8 cellular contexts compared by ENCODE assay signal in genomic region chr10:13162013-13162364, GRCh38. TPM values are rescaled to one million over a fixed set of nuclear protein-coding genes. Genes with fewer than 3 reads are reported as not detected.
DNase-seq lines count a peak whose midpoint lies in the region; ATAC-seq and TF ChIP-seq lines count a peak whose summit lies in the region.

No MANE protein-coding gene starts in this region.

- no peak overlapping the region for H2AFZ ChIP-seq in neural cell (ENCODE audit: low read depth, low read length)

- H3K4me1 Mint-ChIP-seq in CD8-positive, alpha-beta memory T cell: peaks cover 14 to 24% (median 20%) of the 10 kb centered on the region in 3 donors

- peak overlapping the region; percentile 55 for H3K4me3 ChIP-seq in CD8-positive, alpha-beta memory T cell (ENCODE audit: low read length)
- H3K4me3 ChIP-seq in cardiac fibroblast (replicated peaks in 1 of 2; ENCODE audit: low read depth in 2 of 2, low read length in 2 of 2): peak overlapping the region; percentile 58 to 69
- peak overlapping the region; percentile 72 for H3K4me3 ChIP-seq in neural cell (ENCODE audit: low read length)

- no peaks in the 10 kb centered on the region for H4K20me1 ChIP-seq in neural cell (ENCODE audit: insufficient read depth)

- H3K27me3 ChIP-seq in CD8-positive, alpha-beta memory T cell (ENCODE audit: insufficient read depth, low read length, poor library complexity, severe bottlenecking): no peaks in the 10 kb centered on the region
- no peaks in the 10 kb centered on the region for H3K27me3 ChIP-seq in neural cell (ENCODE audit: insufficient read depth, low read depth, low read length)

- no peaks in the 10 kb centered on the region for H3K9me2 ChIP-seq in neural cell (ENCODE audit: insufficient read depth, low read length)

- TF ChIP-seq CTCF in cardiac fibroblast (IDR thresholded peaks at IDR 0.05; ENCODE audit: low read depth, low read length): no peak
- no peak for TF ChIP-seq CTCF in neural cell (IDR thresholded peaks at IDR 0.05; ENCODE audit: poor library complexity, severe bottlenecking)

- DNase-seq in CD8-positive, alpha-beta memory T cell: no peak
- peak; percentile 17 for DNase-seq in HuH-7.5 (ENCODE audit: low spot score)
- peak in 1 of 2 donors; percentile 7 for DNase-seq in cardiac fibroblast (ENCODE audit: low read depth in 2 of 2)
- no peak for DNase-seq in SIG-M5 (lab: John Stamatoyannopoulos, UW)
- no peak for DNase-seq in NCI-H146 (lab: John Stamatoyannopoulos, UW)
- no peak for DNase-seq in NCI-H69 (lab: John Stamatoyannopoulos, UW)

- peak overlapping the region; percentile 49 to 92 (median 87) for H3K4me3 Mint-ChIP-seq in CD8-positive, alpha-beta memory T cell

- H3K36me3 Mint-ChIP-seq in CD8-positive, alpha-beta memory T cell: peaks cover 0 to 1% (median 0%) of the 10 kb centered on the region in 3 donors

- no peaks in the 10 kb centered on the region for H3K36me3 ChIP-seq in CD8-positive, alpha-beta memory T cell (ENCODE audit: insufficient read depth, low read length)
- no peaks in the 10 kb centered on the region for H3K36me3 ChIP-seq in neural cell (ENCODE audit: insufficient read depth, low read length)

- ATAC-seq in activated CD4-positive, CD25-positive, alpha-beta regulatory T cell treated with anti-CD3 and anti-CD28 coated beads, Interleukin-2, amount 50 U/mL, for 24 hours: no peak

- H3K27ac ChIP-seq in CD8-positive, alpha-beta memory T cell (ENCODE audit: low read depth, low read length): peak overlapping the region; percentile 33
- H3K27ac ChIP-seq in neural cell (ENCODE audit: low read length): no peak overlapping the region

- CTCF ChIA-PET in CD8-positive, alpha-beta memory T cell (lab: Charles Lee): interaction anchor here (0.6 to 4.7 kb wide), 12 partner anchors 10 to 279 kb away, joined by 3 to 34 read pairs (median 3); partner anchors contain the start of gene OPTN

- peaks cover 13% of the 10 kb centered on the region for H3K4me1 ChIP-seq in CD8-positive, alpha-beta memory T cell (ENCODE audit: insufficient read depth, low read length)

- no peak for TF ChIP-seq RAD21 in neural cell (conservative IDR thresholded peaks at IDR 0.05)

- H3K9ac ChIP-seq in neural cell (ENCODE audit: low read length): no peak overlapping the region

- POLR2A ChIA-PET in CD8-positive, alpha-beta memory T cell (lab: Charles Lee): interaction anchor here (3.0 kb wide), 1 partner anchor 140 kb away, joined by 19 read pairs; no protein-coding TSS in a partner anchor

- no peaks in the 10 kb centered on the region for H3K79me2 ChIP-seq in neural cell (replicated peaks; ENCODE audit: insufficient read depth, low read length)

- H3K9me3 Mint-ChIP-seq in CD8-positive, alpha-beta memory T cell: no peaks in the 10 kb centered on the region

- TF ChIP-seq EP300 in neural cell (conservative IDR thresholded peaks at IDR 0.05; ENCODE audit: poor library complexity, severe bottlenecking): no peak

- no peaks in the 10 kb centered on the region for H3F3A ChIP-seq in neural cell (ENCODE audit: insufficient read depth, low read length, poor library complexity, severe bottlenecking)

- no peaks in the 10 kb centered on the region for H3K9me3 ChIP-seq in CD8-positive, alpha-beta memory T cell (ENCODE audit: low read length)
- H3K9me3 ChIP-seq in neural cell (ENCODE audit: low read length): no peaks in the 10 kb centered on the region

- peak overlapping the region in 6 of 8 donors; percentile 45 to 67 (median 56) for H3K27ac Mint-ChIP-seq in CD8-positive, alpha-beta memory T cell

- no peak overlapping the region for H3K4me2 ChIP-seq in neural cell (ENCODE audit: low read length)

- H3K27me3 Mint-ChIP-seq in CD8-positive, alpha-beta memory T cell: peaks cover 1 to 3% of the 10 kb centered on the region in 2 donors

TF ChIP-seq in neural cell, 6 proteins besides CTCF, POLR2A, EP300 and RAD21:
- TF ChIP-seq SMC3 (conservative IDR thresholded peaks at IDR 0.05; ENCODE audit: poor library complexity): no peak
- TF ChIP-seq REST (IDR thresholded peaks at IDR 0.05; ENCODE audit: borderline replicate concordance): no peak

RNA-seq across cellular contexts. Expression of gene MCM10, which starts 0.6 kb away (rescaled TPM):
- 10 to 100 TPM; 71.3 to 73.1 TPM for total RNA-seq in CD8-positive, alpha-beta memory T cell
- polyA plus RNA-seq in CD8-positive, alpha-beta memory T cell: not detected
- 0.63 and 0.70 TPM in 2 replicates for polyA plus RNA-seq in neural cell
- 0.73 and 1.0 TPM in 2 replicates for polyA minus RNA-seq in neural cell
